In the genomic region with DNA sequence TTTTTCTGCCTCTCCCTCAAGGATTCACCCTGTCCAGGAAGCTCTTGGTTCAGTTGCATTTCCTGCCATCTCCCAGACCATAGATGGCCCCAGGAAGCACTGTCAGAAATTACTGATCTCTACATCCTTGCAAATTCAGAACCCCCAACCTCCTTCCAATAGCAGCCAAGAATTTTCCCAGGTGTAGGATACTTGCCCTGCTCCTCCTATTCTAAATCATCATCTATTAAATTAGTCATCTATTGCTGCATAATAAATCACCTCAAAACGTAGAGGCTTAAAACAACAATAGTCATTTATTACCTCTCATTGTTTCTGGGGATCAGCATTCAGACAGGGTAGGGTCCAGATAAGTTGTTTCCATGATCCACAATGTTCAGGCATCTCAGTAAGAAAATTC, we compare ENCODE assay signal across 27 cellular contexts. TPM values are rescaled to one million over a fixed set of nuclear protein-coding genes. Genes with fewer than 3 reads are reported as not detected.
A peak's percentile ranks its signal among the peaks of the same experiment; 100 is the strongest.
DNase-seq lines count a peak whose midpoint lies in the region; ATAC-seq, FAIRE-seq and TF ChIP-seq lines count a peak whose summit lies in the region.
"Had no signal": no experiment of that assay in that cellular context is flagged by ENCODE, and none has a peak within 500 bp of the region (broad histone marks: within the 10 kb centered on the region; RNA-seq: fewer than 3 reads in every experiment).

No MANE protein-coding gene starts in this region.

- peaks cover 2% of the 10 kb centered on the region for H3K9me3 Mint-ChIP-seq in Calu3 (ENCODE audit: low read depth, unreplicated experiment)
- no peaks in the 10 kb centered on the region for H3K9me3 Mint-ChIP-seq in activated T-cell treated with anti-CD3 and anti-CD28 coated beads, Interleukin-2, amount 50 U/mL, for 72 hours
- H3K9me3 Mint-ChIP-seq: CD8-positive, alpha-beta memory T cell had no signal

- no peak overlapping the region for H3K4me3 Mint-ChIP-seq in Calu3 (ENCODE audit: low read depth, unreplicated experiment)
- H3K4me3 Mint-ChIP-seq in activated T-cell treated with anti-CD3 and anti-CD28 coated beads, Interleukin-2, amount 50 U/mL, for 72 hours: no peak overlapping the region
- H3K4me3 Mint-ChIP-seq: CD14-positive monocyte; CD4-positive, alpha-beta memory T cell; CD4-positive, CD25-positive, alpha-beta regulatory T cell; CD8-positive, alpha-beta memory T cell had no signal

- peaks cover 19% of the 10 kb centered on the region for H3K4me1 Mint-ChIP-seq in Calu3 (ENCODE audit: low read depth, unreplicated experiment)
- H3K4me1 Mint-ChIP-seq in activated T-cell treated with anti-CD3 and anti-CD28 coated beads, Interleukin-2, amount 50 U/mL, for 72 hours (ENCODE audit: low read depth): no peaks in the 10 kb centered on the region
- H3K4me1 Mint-ChIP-seq: CD14-positive monocyte; CD4-positive, alpha-beta memory T cell; CD4-positive, CD25-positive, alpha-beta regulatory T cell; CD8-positive, alpha-beta memory T cell had no signal

- H3K36me3 Mint-ChIP-seq in Calu3 (ENCODE audit: insufficient read depth, unreplicated experiment): no peaks in the 10 kb centered on the region
- no peaks in the 10 kb centered on the region for H3K36me3 Mint-ChIP-seq in activated T-cell treated with anti-CD3 and anti-CD28 coated beads, Interleukin-2, amount 50 U/mL, for 72 hours (ENCODE audit: insufficient read depth in 2 of 2)
- H3K36me3 Mint-ChIP-seq: CD14-positive monocyte; CD4-positive, alpha-beta memory T cell; CD4-positive, CD25-positive, alpha-beta regulatory T cell; CD8-positive, alpha-beta memory T cell had no signal

- FAIRE-seq in GM12891 (lab: Jason Lieb, UNC): no peak
- FAIRE-seq: A204.1, GM12878 had no signal

- BruUV-seq in Calu3 (replicated peaks; lab: Mats Ljungman, UMichigan): no TSS peak

- peak overlapping the region; percentile 22 for H3K27ac Mint-ChIP-seq in Calu3 (ENCODE audit: unreplicated experiment)
- H3K27ac Mint-ChIP-seq in activated T-cell treated with anti-CD3 and anti-CD28 coated beads, Interleukin-2, amount 50 U/mL, for 72 hours: no peak overlapping the region
- H3K27ac Mint-ChIP-seq: CD14-positive monocyte; CD4-positive, alpha-beta memory T cell; CD4-positive, CD25-positive, alpha-beta regulatory T cell; CD8-positive, alpha-beta memory T cell had no signal

- peaks cover 7% of the 10 kb centered on the region for H3K27me3 ChIP-seq in foreskin keratinocyte
- H3K27me3 ChIP-seq: BLaER1 had no signal

- H3K27ac ChIP-seq in foreskin keratinocyte: no peak overlapping the region
- H3K27ac ChIP-seq: BLaER1 had no signal

- TF ChIP-seq POLR2A in GM12891 (IDR thresholded peaks at IDR 0.05; ENCODE audit: low read depth, low read length): no peak

- TF ChIP-seq CTCF in Calu3 (IDR thresholded peaks at IDR 0.05; ENCODE audit: unreplicated experiment) (no peak), foreskin keratinocyte (conservative IDR thresholded peaks at IDR 0.05) (no peak)

- intact Hi-C loops in Calu3 (cut with micrococcal nuclease; ENCODE audit: unreplicated experiment): no loop called here

- ATAC-seq in foreskin keratinocyte: peak; percentile 21
- ATAC-seq in activated T-cell treated with anti-CD3 and anti-CD28 coated beads, Interleukin-2, amount 50 U/mL, for 72 hours (replicated peaks in 1 of 2): no peak
- ATAC-seq in HG03280 (IDR thresholded peaks at IDR 0.05; ENCODE audit: unreplicated experiment): no peak
- ATAC-seq: GM12878 had no signal

- CTCF ChIA-PET in Calu3 (lab: Charles Lee): no interaction called here

- no peaks in the 10 kb centered on the region for H3K27me3 Mint-ChIP-seq in Calu3 (ENCODE audit: unreplicated experiment)
- H3K27me3 Mint-ChIP-seq in activated T-cell treated with anti-CD3 and anti-CD28 coated beads, Interleukin-2, amount 50 U/mL, for 72 hours (ENCODE audit: low read depth): peaks cover 24% of the 10 kb centered on the region
- H3K27me3 Mint-ChIP-seq: CD4-positive, CD25-positive, alpha-beta regulatory T cell had no signal

- no peaks in the 10 kb centered on the region for H3K4me1 ChIP-seq in foreskin keratinocyte
- H3K4me1 ChIP-seq: BE2C, BLaER1 had no signal

- DNase-seq in Calu3 (no peak), foreskin keratinocyte (no peak), kidney tubule cell (ENCODE audit: low spot score) (peak; percentile 67), NCI-H2227 treated with DMSO at 0.1 percent for 48 hours (lab: John Stamatoyannopoulos, UW) (no peak), GM12891 (ENCODE audit: insufficient read length, low spot score) (no peak)
- no peak for DNase-seq in activated T-cell treated with anti-CD3 and anti-CD28 coated beads, Interleukin-2, amount 50 U/mL, for 72 hours
- DNase-seq: 8988T; ACHN; BE2C; C1 segment of cervical spinal cord; CD4-positive, alpha-beta memory T cell; CD4-positive, CD25-positive, alpha-beta regulatory T cell; CD8-positive, alpha-beta memory T cell; COR-L47; DMS 273 treated with DMSO at 0.1 percent for 48 hours; DMS153; DMS53; DMS79; DND-41; EL; GDM1 had no signal

TF ChIP-seq in GM12891, 5 proteins besides CTCF, POLR2A, EP300 and RAD21:
- TF ChIP-seq PAX5 (IDR thresholded peaks at IDR 0.05; ENCODE audit: insufficient read depth, low read length, severe bottlenecking) (no peak), POU2F2 (IDR thresholded peaks at IDR 0.05; ENCODE audit: low read depth, low read length) (no peak), POLR2AphosphoS5 (IDR thresholded peaks at IDR 0.05; ENCODE audit: low read depth, low read length) (no peak), SPI1 (IDR thresholded peaks at IDR 0.05; ENCODE audit: low read depth, low read length) (no peak), TAF1 (IDR thresholded peaks at IDR 0.05; ENCODE audit: low read depth, low read length) (no peak)

RNA-seq across cellular contexts. Expression of gene ADRA1B, which starts 26.1 kb away (rescaled TPM):
- total RNA-seq in Calu3 (2022) (3.7 and 10.9 TPM in 2 replicates), foreskin keratinocyte (0.11 TPM in 1 of 2 replicates, not detected in the other)
- polyA plus RNA-seq in foreskin keratinocyte: 0.07 TPM in 1 of 2 replicates, not detected in the other
- total RNA-seq in activated T-cell treated with anti-CD3 and anti-CD28 coated beads, Interleukin-2, amount 50 U/mL, for 72 hours: not detected
- not detected for polyA plus RNA-seq in GM12891 (2012; ENCODE audit: low read depth, missing spikeins)
- total RNA-seq: A673; CD4-positive, alpha-beta memory T cell; CD4-positive, CD25-positive, alpha-beta regulatory T cell; CD8-positive, alpha-beta memory T cell; GM12878 had no signal
- polyA plus RNA-seq: CD14-positive monocyte; CD4-positive, alpha-beta memory T cell; CD4-positive, CD25-positive, alpha-beta regulatory T cell; CD8-positive, alpha-beta memory T cell had no signal
